ENCODE assay signal across 12 cellular contexts in genomic region chr3:59607628-59608027, GRCh38.
DNase-seq lines count a peak whose midpoint lies in the region; FAIRE-seq and TF ChIP-seq lines count a peak whose summit lies in the region.
"Had no signal": no experiment of that assay in that cellular context is flagged by ENCODE, and none has a peak within 500 bp of the region (broad histone marks: within the 10 kb centered on the region; RNA-seq: fewer than 3 reads in every experiment).

No MANE protein-coding gene starts in this region.

- no peak overlapping the region for H3K4me3 Mint-ChIP-seq in activated naive CD4-positive, alpha-beta T cell treated with anti-CD3 and anti-CD28 coated beads for 36 hours
- H3K4me3 Mint-ChIP-seq in endothelial cell (ENCODE audit: unreplicated experiment), result no peak overlapping the region
- H3K4me3 Mint-ChIP-seq: activated naive CD8-positive, alpha-beta T cell had no signal

- POLR2A ChIA-PET in AG04450 (lab: Yijun Ruan, JAX), result no interaction called here

- DNase-seq in AG04450 (ENCODE audit: low read depth, low spot score), result no peak
- peak; percentile 4 for DNase-seq in HCEC 1CT
- DNase-seq in brain microvascular endothelial cell, result no peak
- no peak for DNase-seq in kidney
- DNase-seq in activated naive CD4-positive, alpha-beta T cell treated with anti-CD3 and anti-CD28 coated beads for 36 hours, result no peak
- DNase-seq in endothelial cell (ENCODE audit: low spot score), result no peak
- no peak for DNase-seq in activated CD8-positive, alpha-beta memory T cell treated with anti-CD3 and anti-CD28 coated beads, Interleukin-2, amount 50 U/mL, for 48 hours
- DNase-seq in NCI-H2081 treated with DMSO at 0.1 percent for 48 hours (lab: John Stamatoyannopoulos, UW), result no peak
- DNase-seq: Caco-2, left colon had no signal

- TF ChIP-seq CTCF in AG04450 (IDR thresholded peaks at IDR 0.05; ENCODE audit: low read depth, low read length) (peak; percentile 17; the same call in 1 of the 2 replicates), brain microvascular endothelial cell (IDR thresholded peaks at IDR 0.05; ENCODE audit: low read depth, low read length, missing control alignments) (peak; percentile 18), kidney (IDR thresholded peaks at IDR 0.05; ENCODE audit: borderline replicate concordance, extremely low read depth, insufficient read depth) (peak; percentile 6), endothelial cell (IDR thresholded peaks at IDR 0.05; ENCODE audit: unreplicated experiment) (no peak)

- H3K27ac ChIP-seq in AG04450 (ENCODE audit: low read depth, low read length) (no peak overlapping the region), brain microvascular endothelial cell (no peak overlapping the region), kidney (ENCODE audit: low read depth in 2 of 2, low read length in 2 of 2) (no peak overlapping the region)

- intact Hi-C loops in kidney (cut with DNase I), result no loop called here
- intact Hi-C loops in activated naive CD4-positive, alpha-beta T cell treated with anti-CD3 and anti-CD28 coated beads for 36 hours (cut with micrococcal nuclease), result no loop called here

- peaks cover 5 to 6% of the 10 kb centered on the region in 2 donors for H3K4me1 ChIP-seq in kidney (ENCODE audit: control insufficient read depth in 1 of 2, insufficient read depth in 1 of 2, low read depth in 1 of 2, low read length in 2 of 2)

- H3K27me3 ChIP-seq in AG04450 (ENCODE audit: control insufficient read depth, insufficient read depth, low read length) (peaks cover 2% of the 10 kb centered on the region), brain microvascular endothelial cell (replicated peaks) (no peaks in the 10 kb centered on the region)

- CTCF ChIA-PET in AG04450 (lab: Charles Lee), result interaction anchor here (1.2 to 1.8 kb wide), 4 partner anchors 32 to 249 kb away, joined by 4 to 11 read pairs (median 6); no protein-coding TSS in a partner anchor
- CTCF ChIA-PET in activated naive CD4-positive, alpha-beta T cell treated with anti-CD3 and anti-CD28 coated beads for 36 hours (lab: Charles Lee), result interaction anchor here (1.8 kb wide), 1 partner anchor 31 kb away, joined by 7 read pairs; no protein-coding TSS in a partner anchor

- H3K4me3 ChIP-seq in AG04450 (ENCODE audit: low read depth, low read length) (no peak overlapping the region), brain microvascular endothelial cell (ENCODE audit: low read depth, low read length) (no peak overlapping the region), kidney (ENCODE audit: low read length in 2 of 2) (no peak overlapping the region)

- no peaks in the 10 kb centered on the region for H3K4me1 Mint-ChIP-seq in activated naive CD4-positive, alpha-beta T cell treated with anti-CD3 and anti-CD28 coated beads for 36 hours (ENCODE audit: low read depth)
- no peaks in the 10 kb centered on the region for H3K4me1 Mint-ChIP-seq in endothelial cell (ENCODE audit: unreplicated experiment)

- H3K36me3 ChIP-seq in brain microvascular endothelial cell (replicated peaks) (no peaks in the 10 kb centered on the region), kidney (ENCODE audit: control insufficient read depth in 1 of 2, insufficient read depth in 2 of 2, low read length in 2 of 2) (no peaks in the 10 kb centered on the region)

- in situ Hi-C loops in brain microvascular endothelial cell (cut with HindIII; ENCODE audit: low pct_ligation_motif_present, low sequenced_read_pairs), result no loop called here

- no peak overlapping the region for H3K9ac ChIP-seq in kidney (ENCODE audit: low read length in 2 of 2)

- no peaks in the 10 kb centered on the region for H3K9me3 Mint-ChIP-seq in activated naive CD4-positive, alpha-beta T cell treated with anti-CD3 and anti-CD28 coated beads for 36 hours
- H3K9me3 Mint-ChIP-seq in endothelial cell (ENCODE audit: unreplicated experiment), result no peaks in the 10 kb centered on the region

- H3K36me3 Mint-ChIP-seq in activated naive CD4-positive, alpha-beta T cell treated with anti-CD3 and anti-CD28 coated beads for 36 hours (ENCODE audit: low read depth), result no peaks in the 10 kb centered on the region
- no peaks in the 10 kb centered on the region for H3K36me3 Mint-ChIP-seq in endothelial cell (ENCODE audit: low read depth, unreplicated experiment)
- H3K36me3 Mint-ChIP-seq: activated naive CD8-positive, alpha-beta T cell had no signal

- no peak overlapping the region for H3K27ac Mint-ChIP-seq in activated naive CD4-positive, alpha-beta T cell treated with anti-CD3 and anti-CD28 coated beads for 36 hours
- H3K27ac Mint-ChIP-seq in endothelial cell (ENCODE audit: unreplicated experiment), result no peak overlapping the region
- H3K27ac Mint-ChIP-seq: activated naive CD8-positive, alpha-beta T cell had no signal

- no peak for FAIRE-seq in kidney (lab: Jason Lieb, UNC)
- FAIRE-seq: endothelial cell of umbilical vein had no signal

- H3K27me3 Mint-ChIP-seq in activated naive CD4-positive, alpha-beta T cell treated with anti-CD3 and anti-CD28 coated beads for 36 hours (ENCODE audit: low read depth), result no peaks in the 10 kb centered on the region
- H3K27me3 Mint-ChIP-seq in endothelial cell (ENCODE audit: unreplicated experiment), result peaks cover 1% of the 10 kb centered on the region
- H3K27me3 Mint-ChIP-seq: activated naive CD8-positive, alpha-beta T cell had no signal

- H3K9me3 ChIP-seq in AG04450 (ENCODE audit: control insufficient read depth, insufficient read depth, low read length) (no peaks in the 10 kb centered on the region), kidney (ENCODE audit: control insufficient read depth in 1 of 2, low read length in 2 of 2) (no peaks in the 10 kb centered on the region)
- H3K9me3 ChIP-seq: Caco-2 had no signal
